Comparison of ENCODE assay signal across 8 cellular contexts in genomic region chr16:77191259-77191969, GRCh38. TPM values are rescaled to one million over a fixed set of nuclear protein-coding genes. Genes with fewer than 3 reads are reported as not detected.
DNase-seq lines count a peak whose midpoint lies in the region; ATAC-seq and TF ChIP-seq lines count a peak whose summit lies in the region.

No MANE protein-coding gene starts in this region.

- H3K9me3 ChIP-seq in heart left ventricle = no peaks in the 10 kb centered on the region

- H3K27me3 ChIP-seq in heart left ventricle = no peaks in the 10 kb centered on the region

- H3K36me3 ChIP-seq in heart left ventricle = peaks cover 0 to 36% (median 26%) of the 10 kb centered on the region in 9 donors

- peak overlapping the region; percentile 97 for H3K4me3 Mint-ChIP-seq in activated T-helper 2 cell treated with anti-CD3 and anti-CD28 coated beads, Interferon-gamma antibody, Interleukin-2, Interleukin-4, amounts not matched to agents 10 μg/mL and 5 μg/mL and 100 μg/mL, durations not matched to agents 14 hours and 24 hours and 36 hours (ENCODE audit: low read depth)

- TF ChIP-seq POLR2A in heart left ventricle (IDR thresholded peaks at IDR 0.05) = no peak

- WGBS in heart left ventricle, 4 donors = 5 to 6% (median 5%) methylated on average over 24 of the region's 24 CpGs

- peak overlapping the region; percentile 100 for H3K27ac Mint-ChIP-seq in activated T-helper 2 cell treated with anti-CD3 and anti-CD28 coated beads, Interferon-gamma antibody, Interleukin-2, Interleukin-4, amounts not matched to agents 10 μg/mL and 5 μg/mL and 100 μg/mL, durations not matched to agents 14 hours and 24 hours and 36 hours

- no peak for TF ChIP-seq CTCF in heart left ventricle (IDR thresholded peaks at IDR 0.05)

- intact Hi-C loops in activated T-helper 2 cell treated with anti-CD3 and anti-CD28 coated beads, Interferon-gamma antibody, Interleukin-2, Interleukin-4, amounts not matched to agents 10 μg/mL and 5 μg/mL and 100 μg/mL, durations not matched to agents 14 hours and 24 hours and 36 hours (cut with micrococcal nuclease) = loop anchor here (1.0 to 5.0 kb wide), 2 partner anchors 531 to 1544 kb away; partner anchors contain the start of genes KARS1, NUDT7 and TERF2IP
- intact Hi-C loops in heart left ventricle (cut with DNase I) = loop anchor here in 1 of 10 donors (5.0 kb wide), 1 partner anchor 531 kb away; the partner anchor contains the start of gene NUDT7
- intact Hi-C loops in sciatic nerve (cut with DNase I) = no loop called here

- DNase-seq in NCI-H82 (lab: John Stamatoyannopoulos, UW) (peak; percentile 18), NCI-H82 treated with DMSO at 0.1 percent for 48 hours (lab: John Stamatoyannopoulos, UW; ENCODE audit: unreplicated experiment) (no peak), KG1 (lab: John Stamatoyannopoulos, UW) (peak; percentile 60), heart left ventricle (no peak), sciatic nerve (ENCODE audit: low spot score) (peak; percentile 70), cortex of kidney (lab: John Stamatoyannopoulos, UW) (no peak)
- peak; percentile 26 for DNase-seq in activated T-helper 2 cell treated with anti-CD3 and anti-CD28 coated beads, Interferon-gamma antibody, Interleukin-2, Interleukin-4, amounts not matched to agents 10 μg/mL and 5 μg/mL and 100 μg/mL, durations not matched to agents 14 hours and 24 hours and 36 hours (ENCODE audit: low spot score)

- H3K9me3 Mint-ChIP-seq in activated T-helper 2 cell treated with anti-CD3 and anti-CD28 coated beads, Interferon-gamma antibody, Interleukin-2, Interleukin-4, amounts not matched to agents 10 μg/mL and 5 μg/mL and 100 μg/mL, durations not matched to agents 14 hours and 24 hours and 36 hours = no peaks in the 10 kb centered on the region

- peaks cover 3% of the 10 kb centered on the region for H3K27me3 Mint-ChIP-seq in activated T-helper 2 cell treated with anti-CD3 and anti-CD28 coated beads, Interferon-gamma antibody, Interleukin-2, Interleukin-4, amounts not matched to agents 10 μg/mL and 5 μg/mL and 100 μg/mL, durations not matched to agents 14 hours and 24 hours and 36 hours (ENCODE audit: low read depth)

- peaks cover 28% of the 10 kb centered on the region for H3K4me1 Mint-ChIP-seq in activated T-helper 2 cell treated with anti-CD3 and anti-CD28 coated beads, Interferon-gamma antibody, Interleukin-2, Interleukin-4, amounts not matched to agents 10 μg/mL and 5 μg/mL and 100 μg/mL, durations not matched to agents 14 hours and 24 hours and 36 hours (ENCODE audit: low read depth)

- H3K4me3 ChIP-seq in heart left ventricle = peak overlapping the region; percentile 55 to 91 (median 82)

- peaks cover 0 to 23% (median 12%) of the 10 kb centered on the region in 12 donors for H3K4me1 ChIP-seq in heart left ventricle

- H3K36me3 Mint-ChIP-seq in activated T-helper 2 cell treated with anti-CD3 and anti-CD28 coated beads, Interferon-gamma antibody, Interleukin-2, Interleukin-4, amounts not matched to agents 10 μg/mL and 5 μg/mL and 100 μg/mL, durations not matched to agents 14 hours and 24 hours and 36 hours (ENCODE audit: low read depth) = peaks cover 45% of the 10 kb centered on the region

- ATAC-seq in heart left ventricle = no peak
- ATAC-seq in sciatic nerve = no peak
- ATAC-seq in HG02938 (IDR thresholded peaks at IDR 0.05; ENCODE audit: unreplicated experiment) = no peak

- H3K27ac ChIP-seq in heart left ventricle = peak overlapping the region; percentile 76 to 100 (median 92)

RNA-seq across cellular contexts. Expression of gene MON1B, which starts 0.4 kb away (rescaled TPM):
- total RNA-seq in activated T-helper 2 cell treated with anti-CD3 and anti-CD28 coated beads, Interferon-gamma antibody, Interleukin-2, Interleukin-4, amounts not matched to agents 10 μg/mL and 5 μg/mL and 100 μg/mL, durations not matched to agents 14 hours and 24 hours and 36 hours = 69.2 and 69.6 TPM in 2 replicates
- total RNA-seq in heart left ventricle (10 to 100 TPM; 11.2 to 33.0 (median 17.5) TPM), sciatic nerve (45.4 TPM)
- 10 to 100 TPM in 1 of 2 donors, 1 to 10 TPM in 1; 5.6 to 30.2 TPM for polyA plus RNA-seq in heart left ventricle

RNA-seq across cellular contexts. Expression of gene SYCE1L, which starts 7.8 kb away (rescaled TPM):
- total RNA-seq in activated T-helper 2 cell treated with anti-CD3 and anti-CD28 coated beads, Interferon-gamma antibody, Interleukin-2, Interleukin-4, amounts not matched to agents 10 μg/mL and 5 μg/mL and 100 μg/mL, durations not matched to agents 14 hours and 24 hours and 36 hours = 5.4 and 6.2 TPM in 2 replicates
- total RNA-seq in heart left ventricle (1 to 10 TPM in 1 of 9 donors, under 1 TPM in 3, not detected in 5; 0.52 to 2.0 (median 0.75) TPM), sciatic nerve (3.9 TPM)
- under 1 TPM in 1 of 2 donors, not detected in 1; 0.32 TPM for polyA plus RNA-seq in heart left ventricle

Comparison
In these comparisons a context has a peak if more than half of its experiments do, and no peak if none do; other contexts are left out.
1. DNase-seq: peak in NCI-H82 (single experiment), KG1 (single experiment), activated T-helper 2 cell treated with anti-CD3 and anti-CD28 coated beads, Interferon-gamma antibody, Interleukin-2, Interleukin-4, amounts not matched to agents 10 μg/mL and 5 μg/mL and 100 μg/mL, durations not matched to agents 14 hours and 24 hours and 36 hours (single experiment) and sciatic nerve (single experiment); none in NCI-H82 treated with DMSO at 0.1 percent for 48 hours (single experiment), heart left ventricle (0 of 5) and cortex of kidney (single experiment).